In genomic region chr11:73252577-73253191, GRCh38 we compare ENCODE assay signal across 11 cellular contexts. TPM values are rescaled to one million over a fixed set of nuclear protein-coding genes. Genes with fewer than 3 reads are reported as not detected.
DNase-seq lines count a peak whose midpoint lies in the region; ATAC-seq, FAIRE-seq and TF ChIP-seq lines count a peak whose summit lies in the region.
"Had no signal": no experiment of that assay in that cellular context is flagged by ENCODE, and none has a peak within 500 bp of the region (broad histone marks: within the 10 kb centered on the region; RNA-seq: fewer than 3 reads in every experiment).

No MANE protein-coding gene starts in this region.

- H3K79me2 ChIP-seq in HCT116 (ENCODE audit: insufficient read depth, low read length) (no peaks in the 10 kb centered on the region), PC-9 (ENCODE audit: low read depth) (no peaks in the 10 kb centered on the region)

- no peaks in the 10 kb centered on the region for H3K27me3 ChIP-seq in HCT116 (ENCODE audit: insufficient read depth, low read length)
- no peaks in the 10 kb centered on the region for H3K27me3 ChIP-seq in PC-9 (ENCODE audit: insufficient read depth, low read depth)

- H3K9me2 ChIP-seq in HCT116 (ENCODE audit: insufficient read depth) (no peaks in the 10 kb centered on the region), PC-9 (ENCODE audit: insufficient read depth) (no peaks in the 10 kb centered on the region)

- H3K9me3 ChIP-seq in HCT116 (ENCODE audit: control insufficient read depth in 1 of 2, insufficient read depth in 1 of 2, low read depth in 1 of 2, low read length in 2 of 2), result no peaks in the 10 kb centered on the region
- H3K9me3 ChIP-seq in PC-9 (ENCODE audit: insufficient read depth, low read depth), result no peaks in the 10 kb centered on the region

- peaks cover 5 to 26% of the 10 kb centered on the region in 2 experiments for H3K4me1 ChIP-seq in HCT116 (ENCODE audit: control insufficient read depth in 1 of 2, insufficient read depth in 2 of 2, low read length in 2 of 2)
- H3K4me1 ChIP-seq in PC-9 (replicated peaks; ENCODE audit: insufficient read depth), result peaks cover 34% of the 10 kb centered on the region

- CTCF ChIA-PET in HCT116 (lab: Charles Lee), result interaction anchor here (0.6 to 1.5 kb wide), 7 partner anchors 9 to 141 kb away, joined by 3 to 7 read pairs (median 3); no protein-coding TSS in a partner anchor
- CTCF ChIA-PET in PC-9 (lab: Charles Lee), result no interaction called here

- DNase-seq in DMS79 treated with DMSO at 0.1 percent for 48 hours (lab: John Stamatoyannopoulos, UW) (peak; percentile 39), DMS79 (lab: John Stamatoyannopoulos, UW) (no peak), HCT116 (ENCODE audit: low read depth, low spot score) (peak; percentile 40), PC-9 (no peak), islet precursor cell (peak; percentile 67), GM19239 (ENCODE audit: insufficient read length, low spot score) (no peak), OCI-M2 (lab: John Stamatoyannopoulos, UW; ENCODE audit: unreplicated experiment) (no peak)
- DNase-seq: stimulated activated CD8-positive, alpha-beta memory T cell treated with anti-CD3 and anti-CD28 coated beads, Interleukin-4, amount 100 ng/mL, for 48 hours had no signal

- H2AFZ ChIP-seq in HCT116 (ENCODE audit: low read depth, low read length, poor library complexity, severe bottlenecking) (peak overlapping the region; percentile 80), PC-9 (no peak overlapping the region)

- no peak; the same call in 1 of the 2 replicates for TF ChIP-seq RAD21 in HCT116 (IDR thresholded peaks at IDR 0.05; ENCODE audit: low read depth)

- H4K20me1 ChIP-seq in HCT116 (ENCODE audit: insufficient read depth) (no peaks in the 10 kb centered on the region), PC-9 (ENCODE audit: insufficient read depth) (no peaks in the 10 kb centered on the region)

- H3K4me3 ChIP-seq in HCT116 (replicated peaks in 1 of 2; ENCODE audit: low read depth in 1 of 2, low read length in 2 of 2), result no peak overlapping the region
- no peak overlapping the region for H3K4me3 ChIP-seq in PC-9

- no TSS peak for BruUV-seq in HCT116 (replicated peaks; lab: Mats Ljungman, UMichigan)
- no TSS peak for BruUV-seq in PC-9 (replicated peaks; lab: Mats Ljungman, UMichigan)

- POLR2A ChIA-PET in HCT116 (lab: Charles Lee), result no interaction called here
- POLR2A ChIA-PET in PC-9 (lab: Charles Lee; ENCODE audit: unreplicated experiment), result interaction anchor here (0.5 kb wide), 1 partner anchor 8 kb away, joined by 3 read pairs; no protein-coding TSS in a partner anchor

- no peak overlapping the region for H3K9ac ChIP-seq in HCT116 (ENCODE audit: low read length)

- RAD21 ChIA-PET in HCT116 (lab: Charles Lee; ENCODE audit: low non-redundant PET in 1 of 2, low total read pairs in 2 of 2, uncharacterized antibody in 2 of 2, unreplicated experiment in 2 of 2), result no interaction called here

- intact Hi-C loops in HCT116 (cut with micrococcal nuclease), result no loop called here
- intact Hi-C loops in PC-9 (cut with micrococcal nuclease; ENCODE audit: unreplicated experiment), result no loop called here

- H3K4me2 ChIP-seq in HCT116 (ENCODE audit: low read length) (peak overlapping the region; percentile 6; the same call in 1 of the 2 replicates), PC-9 (no peak overlapping the region)

- H3K27ac ChIP-seq in HCT116 (ENCODE audit: low read depth, low read length) (no peak overlapping the region), PC-9 (no peak overlapping the region)

- no peak for FAIRE-seq in GM19239 (lab: Jason Lieb, UNC)
- FAIRE-seq: endothelial cell of umbilical vein had no signal

- ATAC-seq in HCT116, result peak; percentile 93
- no peak for ATAC-seq in HG03565 (IDR thresholded peaks at IDR 0.05; ENCODE audit: unreplicated experiment)

- TF ChIP-seq POLR2A in HCT116 (IDR thresholded peaks at IDR 0.05; ENCODE audit: borderline replicate concordance, extremely low read depth, insufficient read depth, insufficient read length), result no peak

- H3K36me3 ChIP-seq in HCT116 (ENCODE audit: control insufficient read depth in 1 of 2, insufficient read depth in 2 of 2, low read length in 2 of 2) (no peaks in the 10 kb centered on the region), PC-9 (ENCODE audit: low read depth) (peaks cover 7% of the 10 kb centered on the region; the same call in 1 of the 2 replicates)

- peaks cover 57% of the 10 kb centered on the region for H3F3A ChIP-seq in PC-9 (ENCODE audit: insufficient read depth, low read depth)

- TF ChIP-seq CTCF in HCT116 (IDR thresholded peaks at IDR 0.05 in 2 of 3, conservative IDR thresholded peaks at IDR 0.05 in 1 of 3; ENCODE audit: borderline replicate concordance in 1 of 3, insufficient read depth in 1 of 3, low read depth in 2 of 3, low read length in 2 of 3) (peak in 2 of 3 experiments; percentile 51 to 64; a peak in 4 of 6 replicates), PC-9 (conservative IDR thresholded peaks at IDR 0.05) (peak; percentile 20; the same call in 1 of the 2 replicates)

TF ChIP-seq in HCT116, 20 proteins besides CTCF, POLR2A, EP300 and RAD21:
- TF ChIP-seq REST (IDR thresholded peaks at IDR 0.05; ENCODE audit: low read depth), result no peak
- TF ChIP-seq EZH2 (IDR thresholded peaks at IDR 0.05), result no peak
- TF ChIP-seq EZH2phosphoT487 (IDR thresholded peaks at IDR 0.05; ENCODE audit: borderline replicate concordance), result no peak
- TF ChIP-seq ATF3 (IDR thresholded peaks at IDR 0.05), result no peak
- no peak for TF ChIP-seq POLR2AphosphoS5 (IDR thresholded peaks at IDR 0.05; ENCODE audit: low read depth, low read length)
- TF ChIP-seq CBX3 (IDR thresholded peaks at IDR 0.05; ENCODE audit: low read depth), result no peak
- no peak for TF ChIP-seq ELF1 (IDR thresholded peaks at IDR 0.05; ENCODE audit: borderline replicate concordance, low read depth)
- TF ChIP-seq TCF7L2 (IDR thresholded peaks at IDR 0.05; ENCODE audit: borderline replicate concordance, extremely low read depth, insufficient read depth, insufficient read length), result no peak
- TF ChIP-seq EGR1 (IDR thresholded peaks at IDR 0.05; ENCODE audit: low read depth), result no peak
- TF ChIP-seq ZBTB33 (IDR thresholded peaks at IDR 0.05; ENCODE audit: extremely low read depth, insufficient replicate concordance, low read length), result no peak
- no peak for TF ChIP-seq CEBPB (IDR thresholded peaks at IDR 0.05; ENCODE audit: low read depth)
- no peak for TF ChIP-seq SIN3A (IDR thresholded peaks at IDR 0.05; ENCODE audit: low read depth)
- TF ChIP-seq MAX (IDR thresholded peaks at IDR 0.05), result no peak
- no peak for TF ChIP-seq ZFX (IDR thresholded peaks at IDR 0.05)
- no peak for TF ChIP-seq ZNF274 (IDR thresholded peaks at IDR 0.05; ENCODE audit: low read depth, low read length)
- no peak for TF ChIP-seq FOSL1 (IDR thresholded peaks at IDR 0.05; ENCODE audit: low read depth)

RNA-seq across cellular contexts. Expression of gene P2RY6, which starts 19.5 kb away (rescaled TPM):
- 0.15 TPM for total RNA-seq in HCT116 (2021; ENCODE audit: unreplicated experiment)
- polyA plus RNA-seq in HCT116 (2012), result 0.20 and 0.51 TPM in 2 replicates
- 29.7 and 34.7 TPM in 2 replicates for total RNA-seq in PC-9 (2021)
- total RNA-seq: activated CD8-positive, alpha-beta memory T cell treated with anti-CD3 and anti-CD28 coated beads for 36 hours; endothelial cell of umbilical vein had no signal

RNA-seq across cellular contexts. Expression of gene P2RY2, which starts 34.6 kb away (rescaled TPM):
- total RNA-seq in HCT116 (2021; ENCODE audit: unreplicated experiment), result 2.9 TPM
- 4.0 and 4.4 TPM in 2 replicates for polyA plus RNA-seq in HCT116 (2012)
- total RNA-seq in PC-9 (2021), result 19.8 and 22.5 TPM in 2 replicates
- total RNA-seq: activated CD8-positive, alpha-beta memory T cell treated with anti-CD3 and anti-CD28 coated beads for 36 hours had no signal

RNA-seq across cellular contexts. Expression of gene ARHGEF17, which starts 55.4 kb away (rescaled TPM):
- 18.2 TPM for total RNA-seq in HCT116 (2021; ENCODE audit: unreplicated experiment)
- polyA plus RNA-seq in HCT116 (2012), result 17.6 and 21.1 TPM in 2 replicates
- 56.9 and 62.1 TPM in 2 replicates for total RNA-seq in PC-9 (2021)

Comparison
In these comparisons a context has a peak if more than half of its experiments do, and no peak if none do; other contexts are left out.
1. DNase-seq: peak in DMS79 treated with DMSO at 0.1 percent for 48 hours (single experiment), HCT116 (single experiment) and islet precursor cell (single experiment); none in DMS79 (single experiment), PC-9 (0 of 2), GM19239 (single experiment) and OCI-M2 (single experiment).
2. RNA of gene P2RY6, which starts 19.5 kb away (total RNA-seq): 29.7 to 34.7 TPM in PC-9; 0.15 TPM in HCT116 (single experiment); every median in the first group is over 10 times any median in the second.